Comparison of ENCODE assay signal across 14 cellular contexts in the genomic region with DNA sequence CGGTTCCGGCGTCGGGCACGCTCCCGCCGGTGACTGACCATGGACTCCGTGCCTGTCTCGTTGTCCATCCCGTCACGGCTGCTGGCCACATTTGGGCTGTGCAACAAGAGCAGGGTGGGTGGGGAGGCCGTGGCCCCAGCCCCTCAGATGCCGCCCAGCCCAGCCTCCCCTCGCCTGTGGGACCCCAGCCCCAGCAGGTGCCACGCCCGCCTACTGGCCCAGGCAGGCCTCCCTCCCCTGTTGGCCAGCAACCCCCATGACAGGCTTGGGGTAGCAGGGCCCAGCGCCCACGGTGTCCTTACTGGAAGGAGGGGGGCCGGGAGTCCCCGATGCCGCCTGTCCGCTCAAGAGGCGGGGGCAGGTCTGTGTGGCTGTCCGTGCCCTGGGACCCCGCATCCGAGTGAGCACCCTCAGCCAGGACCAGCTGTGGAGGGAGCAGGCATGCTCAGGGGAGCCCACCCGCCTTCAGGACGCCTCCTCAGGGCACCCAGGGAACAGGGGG. TPM values are rescaled to one million over a fixed set of nuclear protein-coding genes. Genes with fewer than 3 reads are reported as not detected.
DNase-seq lines count a peak whose midpoint lies in the region; ATAC-seq and TF ChIP-seq lines count a peak whose summit lies in the region.
"Had no signal": no experiment of that assay in that cellular context is flagged by ENCODE, and none has a peak within 500 bp of the region (broad histone marks: within the 10 kb centered on the region; RNA-seq: fewer than 3 reads in every experiment).

No MANE protein-coding gene starts in this region.

- H3K36me3 ChIP-seq in HCT116 (ENCODE audit: control insufficient read depth in 1 of 2, insufficient read depth in 2 of 2, low read length in 2 of 2) (peaks cover 7 to 35% of the 10 kb centered on the region in 2 experiments; a peak in 3 of 4 replicates), neuronal stem cell (replicated peaks in 1 of 2; ENCODE audit: control insufficient read depth in 2 of 2, insufficient read depth in 2 of 2, low read length in 2 of 2) (peaks cover 25 to 44% of the 10 kb centered on the region in 2 donors), testis (ENCODE audit: low read depth, missing control alignments) (no peaks in the 10 kb centered on the region)

- H3K4me2 ChIP-seq in HCT116 (ENCODE audit: low read length) (no peak overlapping the region), neuronal stem cell (ENCODE audit: insufficient read depth, low read length, poor library complexity, severe bottlenecking) (no peak overlapping the region)
- H3K4me2 ChIP-seq: A549 had no signal

- no peak overlapping the region for H3K4ac ChIP-seq in neuronal stem cell (ENCODE audit: low read length)

- no peak for TF ChIP-seq POLR2A in HCT116 (IDR thresholded peaks at IDR 0.05; ENCODE audit: borderline replicate concordance, extremely low read depth, insufficient read depth, insufficient read length)
- TF ChIP-seq POLR2A in testis (IDR thresholded peaks at IDR 0.05): no peak

- H3K27ac ChIP-seq in HCT116 (ENCODE audit: low read depth, low read length) (peak overlapping the region; percentile 100; the same call in 1 of the 2 replicates), RWPE1 (peak overlapping the region; percentile 98), neuronal stem cell (replicated peaks; ENCODE audit: low read length) (no peak overlapping the region), testis (no peak overlapping the region)

- no peak overlapping the region for H2AFZ ChIP-seq in HCT116 (ENCODE audit: low read depth, low read length, poor library complexity, severe bottlenecking)
- H2AFZ ChIP-seq in neuronal stem cell (ENCODE audit: low read length): no peak overlapping the region

- H2BK12ac ChIP-seq in neuronal stem cell (ENCODE audit: low read length): peak overlapping the region; percentile 10

- H3K18ac ChIP-seq in neuronal stem cell (ENCODE audit: low read length): peak overlapping the region; percentile 71

- RAD21 ChIA-PET in HCT116 (lab: Charles Lee; ENCODE audit: low non-redundant PET in 1 of 2, low total read pairs in 2 of 2, uncharacterized antibody in 2 of 2, unreplicated experiment in 2 of 2): no interaction called here

- peaks cover 4% of the 10 kb centered on the region; the same call in 1 of the 2 replicates for H4K20me1 ChIP-seq in HCT116 (ENCODE audit: insufficient read depth)

- POLR2A ChIA-PET in HCT116 (lab: Charles Lee) (no interaction called here), RWPE1 (lab: Yijun Ruan, JAX; ENCODE audit: low non-redundant PET) (no interaction called here)

- H3K79me1 ChIP-seq in neuronal stem cell (ENCODE audit: low read depth, low read length): peaks cover 30% of the 10 kb centered on the region

- no peak for DNase-seq in HCT116 (ENCODE audit: low read depth, low spot score)
- no peak for DNase-seq in RWPE1 (ENCODE audit: low spot score)
- no peak for DNase-seq in neuronal stem cell (ENCODE audit: low spot score)
- DNase-seq in anterior cingulate cortex (lab: John Stamatoyannopoulos, UW): no peak
- no peak for DNase-seq in testis
- DNase-seq: BE2C; Caco-2; CD8-positive, alpha-beta memory T cell; DMS53; GF-D8; HFFc6; KBM-7 had no signal

- H2BK15ac ChIP-seq in neuronal stem cell (ENCODE audit: low read length): no peak overlapping the region

- H4K8ac ChIP-seq in neuronal stem cell (ENCODE audit: low read depth, low read length): no peak overlapping the region

- no TSS peak for BruUV-seq in HCT116 (replicated peaks; lab: Mats Ljungman, UMichigan)

- peak overlapping the region; percentile 39 for H2BK5ac ChIP-seq in neuronal stem cell (ENCODE audit: low read length)

- CTCF ChIA-PET in HCT116 (lab: Charles Lee) (no interaction called here), RWPE1 (lab: Yijun Ruan, JAX) (no interaction called here)

- intact Hi-C loops in HCT116 (cut with micrococcal nuclease) (loop anchor here (10.0 kb wide), 1 partner anchor 273 kb away; the partner anchor contains the start of gene MIB2), testis (cut with DNase I; ENCODE audit: low total_unique reads) (no loop called here)

- no peak overlapping the region for H2BK120ac ChIP-seq in neuronal stem cell (ENCODE audit: low read depth, low read length)

- no peak overlapping the region for H3K4me3 ChIP-seq in HCT116 (replicated peaks in 1 of 2; ENCODE audit: low read depth in 1 of 2, low read length in 2 of 2)
- H3K4me3 ChIP-seq in neuronal stem cell (ENCODE audit: low read length in 2 of 2): no peak overlapping the region
- H3K4me3 ChIP-seq in testis: no peak overlapping the region
- H3K4me3 ChIP-seq: A549, HAP-1 had no signal

- H3K79me2 ChIP-seq in HCT116 (ENCODE audit: insufficient read depth, low read length): peaks cover 70% of the 10 kb centered on the region

- H3K4me1 ChIP-seq in HCT116 (ENCODE audit: control insufficient read depth in 1 of 2, insufficient read depth in 2 of 2, low read length in 2 of 2) (peaks cover 36 to 66% of the 10 kb centered on the region in 2 experiments), neuronal stem cell (ENCODE audit: control insufficient read depth in 2 of 2, insufficient read depth in 1 of 2, low read depth in 1 of 2, low read length in 2 of 2) (peaks cover under 1 to 3% of the 10 kb centered on the region in 2 donors), testis (peaks cover 23% of the 10 kb centered on the region)
- H3K4me1 ChIP-seq: HAP-1 had no signal

- no peak overlapping the region for H4K91ac ChIP-seq in neuronal stem cell (ENCODE audit: low read depth, low read length, poor library complexity)

- TF ChIP-seq RAD21 in HCT116 (IDR thresholded peaks at IDR 0.05; ENCODE audit: low read depth): no peak

- H3K9me2 ChIP-seq in HCT116 (ENCODE audit: insufficient read depth): no peaks in the 10 kb centered on the region

- H3K9ac ChIP-seq in HCT116 (ENCODE audit: low read length) (no peak overlapping the region), neuronal stem cell (ENCODE audit: low read depth, low read length, poor library complexity) (no peak overlapping the region)

- TF ChIP-seq CTCF in HCT116 (IDR thresholded peaks at IDR 0.05 in 2 of 3, conservative IDR thresholded peaks at IDR 0.05 in 1 of 3; ENCODE audit: borderline replicate concordance in 1 of 3, insufficient read depth in 1 of 3, low read depth in 2 of 3, low read length in 2 of 3) (no peak), RWPE1 (conservative IDR thresholded peaks at IDR 0.05; ENCODE audit: low read depth) (no peak), testis (IDR thresholded peaks at IDR 0.05) (no peak)

- H3K27me3 ChIP-seq in HCT116 (ENCODE audit: insufficient read depth, low read length) (no peaks in the 10 kb centered on the region), neuronal stem cell (ENCODE audit: control insufficient read depth in 3 of 3, insufficient read depth in 3 of 3, low read depth in 1 of 3, low read length in 3 of 3) (no peaks in the 10 kb centered on the region), testis (no peaks in the 10 kb centered on the region)
- H3K27me3 ChIP-seq: BE2C had no signal

- no peak for ATAC-seq in HCT116
- ATAC-seq: A549 had no signal

- no peak overlapping the region for H3K14ac ChIP-seq in neuronal stem cell (ENCODE audit: low read length)

- H3K23ac ChIP-seq in neuronal stem cell (ENCODE audit: low read depth, low read length, poor library complexity): no peak overlapping the region

- H2AK5ac ChIP-seq in neuronal stem cell (ENCODE audit: low read depth, low read length): no peak overlapping the region

- WGBS in neuronal stem cell (ENCODE audit: extremely low coverage in 2 of 2, insufficient read length in 2 of 2, insufficient replicate concordance in 1 of 2), 2 donors: no CpG with 5 or more reads among the region's 28 CpGs
- 95 to 100% methylated on average over 5 to 22 of the region's 28 CpGs for WGBS in testis, 2 donors

- H3K9me3 ChIP-seq in HCT116 (ENCODE audit: control insufficient read depth in 1 of 2, insufficient read depth in 1 of 2, low read depth in 1 of 2, low read length in 2 of 2): no peaks in the 10 kb centered on the region
- peaks cover 0 to 9% of the 10 kb centered on the region in 2 donors for H3K9me3 ChIP-seq in neuronal stem cell (replicated peaks in 1 of 2; ENCODE audit: control insufficient read depth in 2 of 2, insufficient read depth in 1 of 2, low read depth in 1 of 2, low read length in 2 of 2)
- no peaks in the 10 kb centered on the region for H3K9me3 ChIP-seq in testis
- H3K9me3 ChIP-seq: A549, BE2C, Caco-2, HAP-1 had no signal

TF ChIP-seq in HCT116, 20 proteins besides CTCF, POLR2A, EP300 and RAD21 (continues in another document):
- TF ChIP-seq EZH2phosphoT487 (IDR thresholded peaks at IDR 0.05; ENCODE audit: borderline replicate concordance) (no peak), SIN3A (IDR thresholded peaks at IDR 0.05; ENCODE audit: low read depth) (no peak), YY1 (IDR thresholded peaks at IDR 0.05; ENCODE audit: extremely low read depth, insufficient replicate concordance, low read depth, low read length) (no peak), SP1 (IDR thresholded peaks at IDR 0.05; ENCODE audit: low read depth) (no peak), SRF (IDR thresholded peaks at IDR 0.05; ENCODE audit: low read depth) (no peak), ZNF274 (IDR thresholded peaks at IDR 0.05; ENCODE audit: low read depth, low read length) (no peak)

RNA-seq across cellular contexts. Expression of gene DVL1, which starts 7.1 kb away (rescaled TPM):
- total RNA-seq in HCT116 (2021; ENCODE audit: unreplicated experiment) (160 TPM), testis (100 to 1,000 TPM; 169 to 183 TPM)
- 193 and 219 TPM in 2 replicates for polyA plus RNA-seq in HCT116 (2012)
- 31.8 TPM for polyA plus RNA-seq in neuronal stem cell (2013, experiment 1 of 2)
- polyA plus RNA-seq in neuronal stem cell (2013, experiment 2 of 2): 31.9 TPM
- 65.8 TPM for polyA plus RNA-seq in testis (ENCODE audit: insufficient read depth, low read depth, low replicate concordance)

RNA-seq across cellular contexts. Expression of gene TAS1R3, which starts 11.0 kb away (rescaled TPM):
- total RNA-seq in HCT116 (2021; ENCODE audit: unreplicated experiment) (0.07 TPM), testis (1 to 10 TPM; 1.5 TPM)
- polyA plus RNA-seq in HCT116 (2012): 0.33 and 0.37 TPM in 2 replicates
- 0.14 TPM for polyA plus RNA-seq in neuronal stem cell (2013, experiment 1 of 2)
- 0.12 TPM for polyA plus RNA-seq in neuronal stem cell (2013, experiment 2 of 2)
- 0.66 TPM for polyA plus RNA-seq in testis (ENCODE audit: insufficient read depth, low read depth, low replicate concordance)

RNA-seq across cellular contexts. Expression of gene MXRA8, which starts 16.2 kb away (rescaled TPM):
- total RNA-seq in HCT116 (2021; ENCODE audit: unreplicated experiment): 0.74 TPM
- polyA plus RNA-seq in HCT116 (2012): 3.6 and 3.7 TPM in 2 replicates
- 14.0 TPM for polyA plus RNA-seq in neuronal stem cell (2013, experiment 1 of 2)
- 13.2 TPM for polyA plus RNA-seq in neuronal stem cell (2013, experiment 2 of 2)
- 100 to 1,000 TPM in 1 of 2 donors, 10 to 100 TPM in 1; 60.2 to 102 TPM for total RNA-seq in testis
- polyA plus RNA-seq in testis (ENCODE audit: insufficient read depth, low read depth, low replicate concordance): 63.3 TPM

RNA-seq across cellular contexts. Expression of gene CPTP, which starts 17.5 kb away (rescaled TPM):
- total RNA-seq in HCT116 (2021; ENCODE audit: unreplicated experiment) (16.3 TPM), testis (10 to 100 TPM; 64.4 to 82.3 TPM)
- polyA plus RNA-seq in HCT116 (2012): 11.2 and 13.9 TPM in 2 replicates
- 9.4 TPM for polyA plus RNA-seq in neuronal stem cell (2013, experiment 1 of 2)
- 9.2 TPM for polyA plus RNA-seq in neuronal stem cell (2013, experiment 2 of 2)
- polyA plus RNA-seq in testis (ENCODE audit: insufficient read depth, low read depth, low replicate concordance): 129 TPM

RNA-seq across cellular contexts. Expression of gene INTS11, which starts 17.7 kb away (rescaled TPM):
- total RNA-seq in HCT116 (2021; ENCODE audit: unreplicated experiment): 161 TPM
- 161 and 165 TPM in 2 replicates for polyA plus RNA-seq in HCT116 (2012)
- polyA plus RNA-seq in neuronal stem cell (2013, experiment 1 of 2): 73.8 TPM
- 72.0 TPM for polyA plus RNA-seq in neuronal stem cell (2013, experiment 2 of 2)
- 100 to 1,000 TPM; 220 to 232 TPM for total RNA-seq in testis
- 213 TPM for polyA plus RNA-seq in testis (ENCODE audit: insufficient read depth, low read depth, low replicate concordance)

Comparison
In these comparisons a context has a peak if more than half of its experiments do, and no peak if none do; other contexts are left out.
1. H3K27ac ChIP-seq: peak in HCT116 (single experiment) and RWPE1 (single experiment); none in neuronal stem cell (single experiment) and testis (0 of 2).
2. RNA of gene MXRA8, which starts 16.2 kb away (total RNA-seq): 60.2 to 102 TPM in testis; 0.74 TPM in HCT116 (single experiment); every median in the first group is over 10 times any median in the second.